In the genomic region with DNA sequence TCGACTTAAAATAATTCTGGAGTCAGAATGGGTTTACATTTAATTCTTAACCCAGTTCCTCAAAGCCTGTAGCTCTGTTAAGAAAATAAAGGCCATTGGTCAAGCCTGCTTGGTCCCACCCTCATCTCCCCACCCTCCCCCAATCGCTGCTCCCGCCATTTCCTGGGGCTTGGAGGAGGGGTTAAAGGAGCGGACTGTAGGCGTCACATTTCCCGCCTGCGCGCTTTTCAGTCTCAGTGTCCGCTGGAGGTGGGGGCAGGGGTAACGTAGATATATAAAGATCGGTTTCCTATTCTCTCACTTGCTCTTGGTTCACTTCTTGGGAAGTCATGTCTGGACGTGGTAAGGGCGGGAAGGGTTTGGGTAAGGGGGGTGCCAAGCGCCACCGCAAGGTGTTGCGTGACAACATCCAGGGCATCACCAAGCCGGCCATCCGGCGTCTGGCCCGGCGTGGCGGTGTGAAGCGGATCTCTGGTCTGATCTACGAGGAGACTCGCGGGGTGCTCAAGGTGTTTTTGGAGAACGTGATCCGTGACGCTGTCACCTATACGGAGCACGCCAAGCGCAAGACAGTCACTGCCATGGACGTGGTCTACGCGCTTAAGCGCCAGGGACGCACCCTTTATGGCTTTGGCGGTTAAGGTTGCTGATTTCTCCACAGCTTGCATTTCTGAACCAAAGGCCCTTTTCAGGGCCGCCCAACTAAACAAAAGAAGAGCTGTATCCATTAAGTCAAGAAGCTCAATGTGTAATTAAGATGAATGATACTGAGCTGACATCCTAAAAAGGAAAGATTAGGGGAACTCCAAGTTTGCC, we compare ENCODE assay signal across 8 cellular contexts. TPM values are rescaled to one million over a fixed set of nuclear protein-coding genes. Genes with fewer than 3 reads are reported as not detected.
DNase-seq lines count a peak whose midpoint lies in the region; ATAC-seq and TF ChIP-seq lines count a peak whose summit lies in the region.

No MANE protein-coding gene starts in this region.

- H3K36me3 Mint-ChIP-seq in HFFc6 (ENCODE audit: low read depth), result 0 out of 2 replicates have a peak, but pooled peaks cover 4% of the 10 kb centered on the region
- peaks cover 2% of the 10 kb centered on the region for H3K36me3 Mint-ChIP-seq in activated naive CD4-positive, alpha-beta T cell treated with anti-CD3 and anti-CD28 coated beads for 36 hours (ENCODE audit: low read depth)

- TF ChIP-seq POLR2A in NB4 (IDR thresholded peaks at IDR 0.05; ENCODE audit: extremely low read depth, insufficient read length), result peak; percentile 72
- TF ChIP-seq POLR2A in gastroesophageal sphincter (IDR thresholded peaks at IDR 0.05), result peak; percentile 75 to 79

- CTCF ChIA-PET in activated naive CD4-positive, alpha-beta T cell treated with anti-CD3 and anti-CD28 coated beads for 36 hours (lab: Charles Lee), result interaction anchor here (0.7 to 1.5 kb wide), 4 partner anchors 10 to 234 kb away, joined by 3 to 8 read pairs (median 3); a partner anchor contains a TSS

- intact Hi-C loops in activated naive CD4-positive, alpha-beta T cell treated with anti-CD3 and anti-CD28 coated beads for 36 hours (cut with micrococcal nuclease), result loop anchor here (1.0 to 10.0 kb wide), 10 partner anchors 22 to 1873 kb away; a partner anchor contains a TSS

- DNase-seq in GM03348 (ENCODE audit: low spot score), result peak; percentile 91
- peak; percentile 87 for DNase-seq in HFFc6
- peak; percentile 98 for DNase-seq in NB4 (ENCODE audit: low read depth)
- peak; percentile 94 for DNase-seq in SK-MEL-5 (ENCODE audit: low read depth, low spot score)
- DNase-seq in activated naive CD4-positive, alpha-beta T cell treated with anti-CD3 and anti-CD28 coated beads for 36 hours, result peak; percentile 98
- DNase-seq in nucleus accumbens (lab: John Stamatoyannopoulos, UW), result peak in 55 of 56 donors; percentile 22 to 90 (median 77)
- DNase-seq in thoracic aorta (ENCODE audit: low spot score), result peak; percentile 74

- H3K27ac ChIP-seq in gastroesophageal sphincter (peak overlapping the region; percentile 97 to 99 (median 98)), thoracic aorta (peak overlapping the region; percentile 96 to 98)

- in situ Hi-C loops in SK-MEL-5 (cut with HindIII; ENCODE audit: low pct_unique_long_range_greater_than_20kb, low sequenced_read_pairs), result no loop called here

- TF ChIP-seq CTCF in HFFc6 (IDR thresholded peaks at IDR 0.05), result no peak
- TF ChIP-seq CTCF in NB4 (IDR thresholded peaks at IDR 0.05; ENCODE audit: low read depth, low read length), result no peak
- TF ChIP-seq CTCF in gastroesophageal sphincter (IDR thresholded peaks at IDR 0.05), result peak in 1 of 4 experiments; percentile 37
- no peak for TF ChIP-seq CTCF in thoracic aorta (IDR thresholded peaks at IDR 0.05)

- WGBS in gastroesophageal sphincter (ENCODE audit: low coverage in 1 of 2), 2 donors, result 0% methylated on average over 5 to 25 of the region's 39 CpGs

- TF ChIP-seq EP300 in gastroesophageal sphincter (IDR thresholded peaks at IDR 0.05), result no peak

- H3K27ac Mint-ChIP-seq in HFFc6, result peak overlapping the region; percentile 100
- peak overlapping the region; percentile 100 for H3K27ac Mint-ChIP-seq in activated naive CD4-positive, alpha-beta T cell treated with anti-CD3 and anti-CD28 coated beads for 36 hours

- peak overlapping the region; percentile 74 for H3K4me3 ChIP-seq in NB4 (ENCODE audit: low read depth, low read length)
- H3K4me3 ChIP-seq in gastroesophageal sphincter, result peak overlapping the region; percentile 38 to 76
- peak overlapping the region; percentile 84 for H3K4me3 ChIP-seq in thoracic aorta

- H3K27me3 Mint-ChIP-seq in HFFc6 (ENCODE audit: insufficient read depth), result peaks cover 11% of the 10 kb centered on the region
- no peaks in the 10 kb centered on the region for H3K27me3 Mint-ChIP-seq in activated naive CD4-positive, alpha-beta T cell treated with anti-CD3 and anti-CD28 coated beads for 36 hours (ENCODE audit: low read depth)

- H3K4me1 Mint-ChIP-seq in HFFc6 (ENCODE audit: low read depth), result peaks cover 73% of the 10 kb centered on the region
- H3K4me1 Mint-ChIP-seq in activated naive CD4-positive, alpha-beta T cell treated with anti-CD3 and anti-CD28 coated beads for 36 hours (ENCODE audit: low read depth), result peaks cover 34% of the 10 kb centered on the region

- H3K27me3 ChIP-seq in gastroesophageal sphincter (no peaks in the 10 kb centered on the region), thoracic aorta (replicated peaks; ENCODE audit: insufficient read depth) (no peaks in the 10 kb centered on the region)

- H3K36me3 ChIP-seq in gastroesophageal sphincter (no peaks in the 10 kb centered on the region), thoracic aorta (no peaks in the 10 kb centered on the region)

- H3K9me3 Mint-ChIP-seq in HFFc6, result no peaks in the 10 kb centered on the region; the same call in 1 of the 2 replicates
- H3K9me3 Mint-ChIP-seq in activated naive CD4-positive, alpha-beta T cell treated with anti-CD3 and anti-CD28 coated beads for 36 hours, result no peaks in the 10 kb centered on the region

- H3K4me1 ChIP-seq in gastroesophageal sphincter (peaks cover 0 to 57% (median 6%) of the 10 kb centered on the region in 3 donors), thoracic aorta (ENCODE audit: control insufficient read depth in 1 of 2, low read depth in 2 of 2) (peaks cover 14 to 25% of the 10 kb centered on the region in 2 donors)

- no peaks in the 10 kb centered on the region for H3K9me3 ChIP-seq in gastroesophageal sphincter
- no peaks in the 10 kb centered on the region for H3K9me3 ChIP-seq in thoracic aorta

- ATAC-seq in gastroesophageal sphincter, result peak; percentile 85
- peak; percentile 59 for ATAC-seq in thoracic aorta (ENCODE audit: insufficient number of reproducible peaks, low FRiP score, low read depth)

- peak overlapping the region; percentile 92 for H3K4me3 Mint-ChIP-seq in HFFc6
- H3K4me3 Mint-ChIP-seq in activated naive CD4-positive, alpha-beta T cell treated with anti-CD3 and anti-CD28 coated beads for 36 hours, result peak overlapping the region; percentile 96

RNA-seq across cellular contexts. Expression of a gene that starts 59.0 kb away (rescaled TPM):
- 1 to 10 TPM; 5.4 to 7.5 (median 6.8) TPM for total RNA-seq in HFFc6 (2021; fragmentation: NEBNext Ultra II Directional; extraction: Animal tissue kit (Norgen Biotek cat#: 25700))
- total RNA-seq in SK-MEL-5 (2014; rRNA removed; shearing (Covaris generic)), result 15.0 and 15.7 TPM in 2 replicates
- polyA plus RNA-seq in SK-MEL-5 (2015; cell fraction: cytosol; rRNA removed), result 9.9 and 11.6 TPM in 2 replicates
- polyA plus RNA-seq in SK-MEL-5 (2015; cell fraction: nucleus; rRNA removed), result 27.0 and 33.1 TPM in 2 replicates
- 10 to 100 TPM; 19.1 to 19.7 TPM for total RNA-seq in activated naive CD4-positive, alpha-beta T cell treated with anti-CD3 and anti-CD28 coated beads for 36 hours
- total RNA-seq in gastroesophageal sphincter (10 to 100 TPM in 1 of 4 donors, 1 to 10 TPM in 3; 6.1 to 10.4 (median 8.2) TPM), thoracic aorta (10 to 100 TPM; 19.5 to 25.1 TPM)

Comparison
In these comparisons a context has a peak if more than half of its experiments do, and no peak if none do; other contexts are left out.
1. Peak in every context shown above with its lines: DNase-seq, ATAC-seq, H3K4me3 ChIP-seq and H3K27ac ChIP-seq.